Comparison of ENCODE assay signal across 1 cellular context in the genomic region with DNA sequence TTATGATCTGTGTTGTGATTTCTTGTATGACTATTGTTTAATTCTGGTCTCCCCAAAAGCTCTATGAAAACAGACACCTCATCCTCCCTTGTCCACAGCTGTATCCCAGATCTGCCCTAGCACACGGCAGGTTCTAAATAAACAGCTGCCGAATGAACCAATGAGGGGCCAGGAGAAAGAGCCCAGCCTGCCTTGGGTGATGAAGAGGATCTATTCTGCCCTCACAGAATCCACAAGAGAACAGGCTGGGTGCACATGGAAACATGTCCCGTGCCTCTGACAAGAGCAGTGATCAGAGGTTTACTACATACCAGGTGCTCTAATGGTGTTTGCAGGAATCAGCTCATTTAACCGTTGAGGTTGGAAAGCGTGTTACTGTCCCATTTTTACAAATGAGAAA.
TF ChIP-seq lines count a peak whose summit lies in the region.

No MANE protein-coding gene starts in this region.

TF ChIP-seq in GM12878, 131 proteins besides CTCF, POLR2A, EP300 and RAD21 (continued from another document):
- TF ChIP-seq, protein P1, sequence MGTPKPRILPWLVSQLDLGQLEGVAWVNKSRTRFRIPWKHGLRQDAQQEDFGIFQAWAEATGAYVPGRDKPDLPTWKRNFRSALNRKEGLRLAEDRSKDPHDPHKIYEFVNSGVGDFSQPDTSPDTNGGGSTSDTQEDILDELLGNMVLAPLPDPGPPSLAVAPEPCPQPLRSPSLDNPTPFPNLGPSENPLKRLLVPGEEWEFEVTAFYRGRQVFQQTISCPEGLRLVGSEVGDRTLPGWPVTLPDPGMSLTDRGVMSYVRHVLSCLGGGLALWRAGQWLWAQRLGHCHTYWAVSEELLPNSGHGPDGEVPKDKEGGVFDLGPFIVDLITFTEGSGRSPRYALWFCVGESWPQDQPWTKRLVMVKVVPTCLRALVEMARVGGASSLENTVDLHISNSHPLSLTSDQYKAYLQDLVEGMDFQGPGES (IDR thresholded peaks at IDR 0.05) = no peak
- no peak for TF ChIP-seq RAD51 (IDR thresholded peaks at IDR 0.05)
- no peak for TF ChIP-seq NR2F1 (conservative IDR thresholded peaks at IDR 0.05)
- TF ChIP-seq, protein P2, sequence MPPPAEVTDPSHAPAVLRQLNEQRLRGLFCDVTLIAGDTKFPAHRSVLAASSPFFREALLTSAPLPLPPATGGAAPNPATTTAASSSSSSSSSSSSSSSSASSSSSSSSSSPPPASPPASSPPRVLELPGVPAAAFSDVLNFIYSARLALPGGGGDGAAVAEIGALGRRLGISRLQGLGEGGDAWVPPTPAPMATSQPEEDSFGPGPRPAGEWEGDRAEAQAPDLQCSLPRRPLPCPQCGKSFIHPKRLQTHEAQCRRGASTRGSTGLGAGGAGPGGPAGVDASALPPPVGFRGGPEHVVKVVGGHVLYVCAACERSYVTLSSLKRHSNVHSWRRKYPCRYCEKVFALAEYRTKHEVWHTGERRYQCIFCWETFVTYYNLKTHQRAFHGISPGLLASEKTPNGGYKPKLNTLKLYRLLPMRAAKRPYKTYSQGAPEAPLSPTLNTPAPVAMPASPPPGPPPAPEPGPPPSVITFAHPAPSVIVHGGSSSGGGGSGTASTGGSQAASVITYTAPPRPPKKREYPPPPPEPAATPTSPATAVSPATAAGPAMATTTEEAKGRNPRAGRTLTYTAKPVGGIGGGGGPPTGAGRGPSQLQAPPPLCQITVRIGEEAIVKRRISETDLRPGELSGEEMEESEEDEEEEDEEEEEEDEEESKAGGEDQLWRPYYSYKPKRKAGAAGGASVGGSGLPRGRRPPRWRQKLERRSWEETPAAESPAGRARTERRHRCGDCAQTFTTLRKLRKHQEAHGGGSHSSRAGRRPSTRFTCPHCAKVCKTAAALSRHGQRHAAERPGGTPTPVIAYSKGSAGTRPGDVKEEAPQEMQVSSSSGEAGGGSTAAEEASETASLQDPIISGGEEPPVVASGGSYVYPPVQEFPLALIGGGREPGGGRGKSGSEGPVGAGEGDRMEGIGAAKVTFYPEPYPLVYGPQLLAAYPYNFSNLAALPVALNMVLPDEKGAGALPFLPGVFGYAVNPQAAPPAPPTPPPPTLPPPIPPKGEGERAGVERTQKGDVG (CRISPR knock-in tag; IDR thresholded peaks at IDR 0.05) = no peak
- TF ChIP-seq SPI1 (IDR thresholded peaks at IDR 0.05; ENCODE audit: borderline replicate concordance, insufficient read depth, low read depth, low read length) = no peak
- TF ChIP-seq RCOR1 (conservative IDR thresholded peaks at IDR 0.05; ENCODE audit: low read depth, low read length) = no peak
- TF ChIP-seq GABPA (IDR thresholded peaks at IDR 0.05; ENCODE audit: low read depth) = no peak
